17 cellular contexts compared by ENCODE assay signal in the genomic region with DNA sequence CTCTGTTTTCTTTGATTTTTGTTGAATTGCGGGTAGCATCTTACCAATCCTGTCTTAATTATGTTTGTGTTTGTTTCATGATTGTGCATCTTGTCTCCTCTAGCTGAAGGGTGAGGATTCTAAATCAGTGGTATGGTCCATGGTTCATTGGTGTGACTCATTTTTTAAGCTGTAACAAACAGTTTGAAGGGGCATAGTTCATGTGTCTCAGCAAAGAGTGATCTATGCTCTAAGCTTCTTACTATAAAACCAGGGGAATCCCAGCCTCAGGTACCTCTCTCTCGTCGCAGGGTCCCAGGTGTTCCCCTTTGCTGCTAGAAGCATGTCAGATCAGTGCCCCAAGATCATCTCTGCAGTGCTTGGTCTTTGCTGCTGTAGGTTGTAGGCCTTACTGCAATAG.
DNase-seq lines count a peak whose midpoint lies in the region; ATAC-seq and TF ChIP-seq lines count a peak whose summit lies in the region.
"Had no signal": no experiment of that assay in that cellular context is flagged by ENCODE, and none has a peak within 500 bp of the region (broad histone marks: within the 10 kb centered on the region; RNA-seq: fewer than 3 reads in every experiment).

No MANE protein-coding gene starts in this region.

- H3K27ac ChIP-seq in BLaER1: peak overlapping the region; percentile 85
- peak overlapping the region; percentile 81 for H3K27ac ChIP-seq in KOPT-K1 (ENCODE audit: low read depth, low read length, poor library complexity, severe bottlenecking)
- H3K27ac ChIP-seq in esophagus muscularis mucosa (replicated peaks in 1 of 4): no peak overlapping the region
- H3K27ac ChIP-seq in SK-N-SH (ENCODE audit: low read depth in 2 of 2, low read length in 1 of 2): no peak overlapping the region
- H3K27ac ChIP-seq: KMS-11 had no signal

- TF ChIP-seq POLR2A in esophagus muscularis mucosa (IDR thresholded peaks at IDR 0.05; ENCODE audit: low read depth): no peak

- CTCF ChIA-PET in activated CD4-positive, alpha-beta T cell treated with anti-CD3 and anti-CD28 coated beads for 36 hours (lab: Charles Lee): interaction anchor here (1.1 to 4.3 kb wide), 4 partner anchors 9 to 381 kb away, joined by 3 to 32 read pairs (median 4); no protein-coding TSS in a partner anchor
- CTCF ChIA-PET in SK-N-SH (lab: Yijun Ruan, JAX): interaction anchor here (1.2 to 3.1 kb wide), 4 partner anchors 8 to 381 kb away, joined by 3 to 11 read pairs (median 3); no protein-coding TSS in a partner anchor

- POLR2A ChIA-PET in activated CD4-positive, alpha-beta T cell treated with anti-CD3 and anti-CD28 coated beads for 36 hours (lab: Charles Lee): no interaction called here
- POLR2A ChIA-PET in SK-N-SH (lab: Yijun Ruan, JAX): no interaction called here

- ATAC-seq in activated CD4-positive, alpha-beta T cell treated with anti-CD3 and anti-CD28 coated beads for 36 hours: peak; percentile 44
- ATAC-seq in left colon: no peak

- peaks cover 44% of the 10 kb centered on the region for H3K4me1 ChIP-seq in BLaER1
- peaks cover 0 to 15% (median 7%) of the 10 kb centered on the region in 4 donors for H3K4me1 ChIP-seq in esophagus muscularis mucosa
- H3K4me1 ChIP-seq in SK-N-SH (ENCODE audit: control insufficient read depth in 1 of 2, insufficient read depth in 2 of 2, low read depth in 1 of 2, low read length in 1 of 2): peaks cover 0 to 11% of the 10 kb centered on the region in 2 experiments; a peak in 1 of 4 replicates

- TF ChIP-seq EP300 in esophagus muscularis mucosa (IDR thresholded peaks at IDR 0.05) (no peak), SK-N-SH (IDR thresholded peaks at IDR 0.05; ENCODE audit: borderline replicate concordance in 1 of 2, low read depth in 1 of 2, low read length in 1 of 2) (no peak)

- H2AFZ ChIP-seq in SK-N-SH (ENCODE audit: low read depth): no peak overlapping the region

- H3K9ac ChIP-seq in BLaER1 (no peak overlapping the region), SK-N-SH (no peak overlapping the region)
- H3K9ac ChIP-seq: KMS-11 had no signal

- no peak for DNase-seq in activated CD4-positive, alpha-beta T cell treated with anti-CD3 and anti-CD28 coated beads for 36 hours
- DNase-seq in activated CD4-positive, alpha-beta T cell treated with anti-CD3 and anti-CD28 coated beads for 48 hours: no peak
- DNase-seq in esophagus muscularis mucosa (ENCODE audit: extremely low spot score) (peak; percentile 53), EL (no peak), left colon (no peak), SK-N-SH (no peak)
- DNase-seq: 8988T, NCI-H1417 treated with DMSO at 0.1 percent for 48 hours, NCI-H187 treated with DMSO at 0.1 percent for 48 hours, NCI-H2227 treated with DMSO at 0.1 percent for 48 hours, NCI-H510A treated with DMSO at 0.1 percent for 48 hours, NCI-H774, OCI-M1, SHP77 had no signal

- no peak overlapping the region for H3K4me3 Mint-ChIP-seq in activated CD4-positive, alpha-beta T cell treated with anti-CD3 and anti-CD28 coated beads for 36 hours

- H3K27me3 ChIP-seq in BLaER1 (no peaks in the 10 kb centered on the region), esophagus muscularis mucosa (no peaks in the 10 kb centered on the region), SK-N-SH (ENCODE audit: insufficient read depth) (no peaks in the 10 kb centered on the region)

- intact Hi-C loops in activated CD4-positive, alpha-beta T cell treated with anti-CD3 and anti-CD28 coated beads for 36 hours (cut with DNase I, micrococcal nuclease): loop anchor here in 1 of 2 experiments (5.0 to 10.0 kb wide), 2 partner anchors 163 to 666 kb away; a partner anchor contains a TSS
- intact Hi-C loops in esophagus muscularis mucosa (cut with DNase I) (no loop called here), left colon (cut with DNase I, micrococcal nuclease) (no loop called here)

- H3K4me2 ChIP-seq in BLaER1 (peak overlapping the region; percentile 46; the same call in 1 of the 2 replicates), SK-N-SH (no peak overlapping the region)
- H3K4me2 ChIP-seq: KMS-11 had no signal

- H3K9me2 ChIP-seq in SK-N-SH: no peaks in the 10 kb centered on the region

- peak overlapping the region; percentile 52 for H3K27ac Mint-ChIP-seq in activated CD4-positive, alpha-beta T cell treated with anti-CD3 and anti-CD28 coated beads for 36 hours

- no peaks in the 10 kb centered on the region for H3F3A ChIP-seq in SK-N-SH (replicated peaks; ENCODE audit: insufficient read depth)

- TF ChIP-seq CTCF in esophagus muscularis mucosa (IDR thresholded peaks at IDR 0.05) (no peak), SK-N-SH (IDR thresholded peaks at IDR 0.05) (no peak)

- H3K9me3 ChIP-seq in BLaER1 (peaks cover 41% of the 10 kb centered on the region), KOPT-K1 (ENCODE audit: insufficient read depth, low read length, poor library complexity, severe bottlenecking) (peaks cover 27% of the 10 kb centered on the region), esophagus muscularis mucosa (no peaks in the 10 kb centered on the region), SK-N-SH (no peaks in the 10 kb centered on the region)

- H4K20me1 ChIP-seq in BLaER1 (no peaks in the 10 kb centered on the region), SK-N-SH (ENCODE audit: insufficient read depth) (no peaks in the 10 kb centered on the region)

- peaks cover 6% of the 10 kb centered on the region for H3K9me3 Mint-ChIP-seq in activated CD4-positive, alpha-beta T cell treated with anti-CD3 and anti-CD28 coated beads for 36 hours (ENCODE audit: low read depth)

- no peak for TF ChIP-seq RAD21 in SK-N-SH (IDR thresholded peaks at IDR 0.05; ENCODE audit: low read length)

- H3K36me3 Mint-ChIP-seq in activated CD4-positive, alpha-beta T cell treated with anti-CD3 and anti-CD28 coated beads for 36 hours (ENCODE audit: low read depth): peaks cover 7% of the 10 kb centered on the region

- H3K79me2 ChIP-seq in SK-N-SH (ENCODE audit: insufficient read depth): no peaks in the 10 kb centered on the region

- H3K36me3 ChIP-seq in BLaER1: no peaks in the 10 kb centered on the region; the same call in 1 of the 2 replicates
- H3K36me3 ChIP-seq in KOPT-K1 (ENCODE audit: insufficient read depth, low read length): no peaks in the 10 kb centered on the region
- H3K36me3 ChIP-seq in esophagus muscularis mucosa: no peaks in the 10 kb centered on the region
- H3K36me3 ChIP-seq in SK-N-SH (replicated peaks in 1 of 2; ENCODE audit: control insufficient read depth in 1 of 2, insufficient read depth in 2 of 2, low read length in 1 of 2): no peaks in the 10 kb centered on the region

- 87% methylated on average over 3 of the region's 3 CpGs for WGBS in esophagus muscularis mucosa
- 54% methylated on average over 3 of the region's 3 CpGs for WGBS in SK-N-SH (ENCODE audit: low lambda C conversion rate)

- H3K4me1 Mint-ChIP-seq in activated CD4-positive, alpha-beta T cell treated with anti-CD3 and anti-CD28 coated beads for 36 hours: peaks cover 63% of the 10 kb centered on the region

- H3K27me3 Mint-ChIP-seq in activated CD4-positive, alpha-beta T cell treated with anti-CD3 and anti-CD28 coated beads for 36 hours: no peaks in the 10 kb centered on the region

- H3K4me3 ChIP-seq in BLaER1: no peak overlapping the region
- no peak overlapping the region for H3K4me3 ChIP-seq in esophagus muscularis mucosa
- no peak overlapping the region for H3K4me3 ChIP-seq in SK-N-SH (ENCODE audit: low read depth in 2 of 2, low read length in 1 of 2)

TF ChIP-seq in SK-N-SH, 30 proteins besides CTCF, POLR2A, EP300 and RAD21:
- TF ChIP-seq, protein P1, sequence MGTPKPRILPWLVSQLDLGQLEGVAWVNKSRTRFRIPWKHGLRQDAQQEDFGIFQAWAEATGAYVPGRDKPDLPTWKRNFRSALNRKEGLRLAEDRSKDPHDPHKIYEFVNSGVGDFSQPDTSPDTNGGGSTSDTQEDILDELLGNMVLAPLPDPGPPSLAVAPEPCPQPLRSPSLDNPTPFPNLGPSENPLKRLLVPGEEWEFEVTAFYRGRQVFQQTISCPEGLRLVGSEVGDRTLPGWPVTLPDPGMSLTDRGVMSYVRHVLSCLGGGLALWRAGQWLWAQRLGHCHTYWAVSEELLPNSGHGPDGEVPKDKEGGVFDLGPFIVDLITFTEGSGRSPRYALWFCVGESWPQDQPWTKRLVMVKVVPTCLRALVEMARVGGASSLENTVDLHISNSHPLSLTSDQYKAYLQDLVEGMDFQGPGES (IDR thresholded peaks at IDR 0.05; ENCODE audit: low read depth, low read length): no peak

Comparison
In these comparisons a context has a peak if more than half of its experiments do, and no peak if none do; other contexts are left out.
1. H3K27ac ChIP-seq: peak in BLaER1 (single experiment) and KOPT-K1 (single experiment); none in esophagus muscularis mucosa (0 of 4) and SK-N-SH (0 of 2).